Comparison of ENCODE assay signal across 9 cellular contexts in genomic region chr2:219530048-219530963, GRCh38. TPM values are rescaled to one million over a fixed set of nuclear protein-coding genes. Genes with fewer than 3 reads are reported as not detected.
DNase-seq lines count a peak whose midpoint lies in the region; ATAC-seq, FAIRE-seq and TF ChIP-seq lines count a peak whose summit lies in the region.
"Had no signal": no experiment of that assay in that cellular context is flagged by ENCODE, and none has a peak within 500 bp of the region (broad histone marks: within the 10 kb centered on the region; RNA-seq: fewer than 3 reads in every experiment).

No MANE protein-coding gene starts in this region.

- no peaks in the 10 kb centered on the region for H3K36me3 Mint-ChIP-seq in activated B cell treated with CpG ODN at 0.5 μM for 24 hours (ENCODE audit: low read depth)
- H3K36me3 Mint-ChIP-seq: IgD-negative memory B cell had no signal

- H3K9me3 Mint-ChIP-seq in activated B cell treated with CpG ODN at 0.5 μM for 24 hours, result no peaks in the 10 kb centered on the region
- H3K9me3 Mint-ChIP-seq: IgD-negative memory B cell had no signal

- ATAC-seq in GM18870 (IDR thresholded peaks at IDR 0.05; ENCODE audit: unreplicated experiment) (peak; percentile 67), HG03108 (IDR thresholded peaks at IDR 0.05; ENCODE audit: unreplicated experiment) (peak; percentile 83), activated B cell treated with CpG ODN at 0.5 μM for 24 hours (ENCODE audit: low read depth) (peak; percentile 97)

- POLR2A ChIA-PET in activated B cell treated with CpG ODN at 0.5 μM for 24 hours (lab: Charles Lee), result interaction anchor here (1.0 to 1.4 kb wide), 3 partner anchors 32 to 128 kb away, joined by 3 to 4 read pairs (median 3); partner anchors contain the start of gene GMPPA

- no peaks in the 10 kb centered on the region for H3K36me3 ChIP-seq in bronchial epithelial cell (ENCODE audit: control insufficient read depth, insufficient read depth, low read length)

- no peak overlapping the region for H3K4me3 Mint-ChIP-seq in activated B cell treated with CpG ODN at 0.5 μM for 24 hours

- intact Hi-C loops in activated B cell treated with CpG ODN at 0.5 μM for 24 hours (cut with micrococcal nuclease), result loop anchor here (1.0 to 5.0 kb wide), 8 partner anchors 22 to 473 kb away; partner anchors contain the start of gene NHEJ1

- no peak overlapping the region for H3K27ac Mint-ChIP-seq in activated B cell treated with CpG ODN at 0.5 μM for 24 hours
- H3K27ac Mint-ChIP-seq: IgD-negative memory B cell had no signal

- H3K27me3 Mint-ChIP-seq in activated B cell treated with CpG ODN at 0.5 μM for 24 hours, result peaks cover 60% of the 10 kb centered on the region

- TF ChIP-seq CTCF in AG09319 (IDR thresholded peaks at IDR 0.05; ENCODE audit: low read depth, low read length) (peak; percentile 96), activated B cell treated with CpG ODN at 0.5 μM for 24 hours (IDR thresholded peaks at IDR 0.05) (peak; percentile 91), bronchial epithelial cell (IDR thresholded peaks at IDR 0.05; ENCODE audit: insufficient read depth, low read length, severe bottlenecking) (peak; percentile 97)

- H3K27me3 ChIP-seq in bronchial epithelial cell (ENCODE audit: control insufficient read depth, insufficient read depth, low read length), result peaks cover 28% of the 10 kb centered on the region

- no peak for FAIRE-seq in bronchial epithelial cell (lab: Jason Lieb, UNC)

- DNase-seq in AG09319 (ENCODE audit: extremely low read depth, low read depth) (peak; percentile 53), NCI-H226 (peak; percentile 64), activated B cell treated with CpG ODN at 0.5 μM for 24 hours (peak; percentile 73), bronchial epithelial cell (ENCODE audit: low read depth) (peak; percentile 62), islet precursor cell (peak; percentile 95)
- DNase-seq in stimulated activated CD4-positive, alpha-beta T cell treated with anti-CD3 and anti-CD28 coated beads, Interleukin-1b, Interleukin-23, amount 100 ng/mL, for 1 hour (ENCODE audit: low read depth in 2 of 2), result peak; percentile 67 to 72

- H3K4me3 ChIP-seq in bronchial epithelial cell (ENCODE audit: low read depth, low read length), result no peak overlapping the region

- CTCF ChIA-PET in activated B cell treated with CpG ODN at 0.5 μM for 24 hours (lab: Charles Lee), result interaction anchor here (0.6 to 5.9 kb wide), 27 partner anchors 9 to 500 kb away, joined by 3 to 82 read pairs (median 5); partner anchors contain the start of genes ASIC4, CHPF, GMPPA and NHEJ1

- H3K4me1 Mint-ChIP-seq in activated B cell treated with CpG ODN at 0.5 μM for 24 hours, result no peaks in the 10 kb centered on the region

RNA-seq across cellular contexts. Expression of gene CHPF, which starts 13.3 kb away (rescaled TPM):
- total RNA-seq in activated B cell treated with CpG ODN at 0.5 μM for 24 hours, result 4.1 and 4.7 TPM in 2 replicates
- 52.7 and 85.5 TPM in 2 replicates for total RNA-seq in bronchial epithelial cell

RNA-seq across cellular contexts. Expression of gene TMEM198, which starts 13.5 kb away (rescaled TPM):
- 0.86 and 1.2 TPM in 2 replicates for total RNA-seq in activated B cell treated with CpG ODN at 0.5 μM for 24 hours
- under 0.01 and 0.13 TPM in 2 replicates for total RNA-seq in bronchial epithelial cell

RNA-seq across cellular contexts. Expression of gene ASIC4, which starts 16.0 kb away (rescaled TPM):
- 0.15 TPM in 1 of 2 replicates, not detected in the other for total RNA-seq in activated B cell treated with CpG ODN at 0.5 μM for 24 hours
- under 0.01 and 0.53 TPM in 2 replicates for total RNA-seq in bronchial epithelial cell

RNA-seq across cellular contexts. Expression of gene GMPPA, which starts 31.6 kb away (rescaled TPM):
- 32.9 and 33.0 TPM in 2 replicates for total RNA-seq in activated B cell treated with CpG ODN at 0.5 μM for 24 hours
- 40.3 and 49.0 TPM in 2 replicates for total RNA-seq in bronchial epithelial cell

RNA-seq across cellular contexts. Expression of gene OBSL1, which starts 41.0 kb away (rescaled TPM):
- total RNA-seq in activated B cell treated with CpG ODN at 0.5 μM for 24 hours (not detected in 2 replicates), bronchial epithelial cell (9.2 and 15.2 TPM in 2 replicates)
